27 cellular contexts compared by ENCODE assay signal in genomic region chr4:12459126-12459525, GRCh38.
"Had no signal": no experiment of that assay in that cellular context is flagged by ENCODE, and none has a peak within 500 bp of the region (broad histone marks: within the 10 kb centered on the region; RNA-seq: fewer than 3 reads in every experiment).

No MANE protein-coding gene starts in this region.

- H3K9me3 ChIP-seq: colonic mucosa, esophagus muscularis mucosa, gastrocnemius medialis, gastroesophageal sphincter, heart left ventricle had no signal

- H3K4me1 ChIP-seq: colonic mucosa, esophagus muscularis mucosa, esophagus squamous epithelium, foreskin keratinocyte, gastrocnemius medialis, gastroesophageal sphincter, heart left ventricle, heart right ventricle had no signal

- H3K27ac ChIP-seq: colonic mucosa, coronary artery, dorsolateral prefrontal cortex, epithelial cell of prostate, esophagus muscularis mucosa, esophagus squamous epithelium, foreskin keratinocyte, gastrocnemius medialis, gastroesophageal sphincter, heart left ventricle, heart right ventricle had no signal

- ATAC-seq: effector memory CD8-positive, alpha-beta T cell; gastrocnemius medialis; gastroesophageal sphincter; heart left ventricle; heart right ventricle had no signal

- H3K27me3 ChIP-seq: colonic mucosa, dorsolateral prefrontal cortex, esophagus muscularis mucosa, esophagus squamous epithelium, foreskin keratinocyte, gastrocnemius medialis, gastroesophageal sphincter, heart left ventricle, heart right ventricle had no signal

- H3K4me3 ChIP-seq: colonic mucosa, coronary artery, dorsolateral prefrontal cortex, esophagus muscularis mucosa, esophagus squamous epithelium, gastrocnemius medialis, gastroesophageal sphincter, heart left ventricle, heart right ventricle had no signal

- H3K36me3 ChIP-seq: colonic mucosa, esophagus muscularis mucosa, esophagus squamous epithelium, gastrocnemius medialis, gastroesophageal sphincter, heart left ventricle, heart right ventricle had no signal

- DNase-seq: colonic mucosa; cortex of kidney; dermis blood vessel endothelial cell; dorsolateral prefrontal cortex; effector CD4-positive, alpha-beta T cell; effector CD8-positive, alpha-beta T cell; effector memory CD4-positive, alpha-beta T cell; effector memory CD8-positive, alpha-beta T cell; endodermal cell; erythroblast; esophagus squamous epithelium; foreskin fibroblast; foreskin melanocyte; gastrocnemius medialis; glutamatergic neuron; head of caudate nucleus; heart right ventricle had no signal

- FAIRE-seq: colon, endometrium, endothelial cell of umbilical vein, frontal cortex had no signal
